In the genomic region with DNA sequence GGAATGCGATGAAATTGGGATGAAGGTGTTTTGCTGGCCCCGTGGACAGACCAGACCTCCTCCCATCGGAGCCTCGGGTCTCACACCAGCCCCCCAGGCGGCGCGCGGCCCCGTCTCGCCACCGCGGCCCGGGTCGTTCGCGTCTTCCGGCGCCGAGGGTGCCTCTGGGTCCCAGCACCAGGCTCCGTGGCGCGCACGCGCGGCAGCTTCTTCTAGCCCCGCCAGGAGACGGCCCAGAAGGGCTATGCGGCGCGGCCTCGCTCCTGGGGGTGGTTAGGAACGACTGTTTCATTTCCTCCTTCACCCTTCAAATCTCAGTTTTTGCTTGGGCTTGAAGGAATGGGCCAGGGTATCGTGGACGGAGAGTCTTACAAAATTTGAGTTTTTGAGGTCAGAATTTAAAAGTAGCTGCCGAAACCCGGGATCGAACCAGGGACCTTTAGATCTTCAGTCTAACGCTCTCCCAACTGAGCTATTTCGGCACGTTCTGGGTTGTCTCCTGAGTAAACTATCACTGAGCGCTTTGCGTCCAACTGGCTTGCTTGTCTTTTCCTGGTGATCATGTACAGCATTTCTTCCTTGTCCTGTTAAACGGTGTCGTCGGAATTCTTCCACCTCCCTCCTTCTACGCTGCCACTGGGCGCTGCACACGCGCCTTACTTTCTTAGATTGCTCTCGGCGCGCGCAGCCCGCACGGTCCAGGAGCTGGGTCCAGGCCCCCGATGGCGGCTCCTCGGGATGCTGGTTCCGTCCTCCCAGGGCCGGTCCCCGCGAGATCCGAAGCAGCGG, we compare ENCODE assay signal across 8 cellular contexts. TPM values are rescaled to one million over a fixed set of nuclear protein-coding genes. Genes with fewer than 3 reads are reported as not detected.
A peak's percentile ranks its signal among the peaks of the same experiment; 100 is the strongest.
DNase-seq lines count a peak whose midpoint lies in the region; ATAC-seq and TF ChIP-seq lines count a peak whose summit lies in the region.

No MANE protein-coding gene starts in this region.

- TSS peak; percentile 93 for BruUV-seq in PC-9 (replicated peaks; lab: Mats Ljungman, UMichigan)

- TF ChIP-seq CTCF in PC-9 (conservative IDR thresholded peaks at IDR 0.05) (0 out of 2 replicates have a peak, but pooled peaks have one; percentile 23), esophagus muscularis mucosa (IDR thresholded peaks at IDR 0.05) (peak in 1 of 3 experiments; percentile 1)

- peak; percentile 93 for DNase-seq in DMS153 treated with DMSO at 0.1 percent for 48 hours (lab: John Stamatoyannopoulos, UW; ENCODE audit: unreplicated experiment)
- DNase-seq in PC-9: peak; percentile 88 to 90
- peak; percentile 95 to 97 for DNase-seq in activated T-cell treated with anti-CD3 and anti-CD28 coated beads, Interleukin-2, amount 50 U/mL, for 48 hours
- DNase-seq in esophagus muscularis mucosa (ENCODE audit: extremely low spot score): peak; percentile 99
- DNase-seq in stimulated activated CD8-positive, alpha-beta memory T cell treated with anti-CD3 and anti-CD28 coated beads, Interleukin-7, amount 100 ng/mL, for 24 hours (ENCODE audit: low read depth): peak; percentile 79

- peak; percentile 86 for ATAC-seq in GM21576 (IDR thresholded peaks at IDR 0.05; ENCODE audit: unreplicated experiment)

- POLR2A ChIA-PET in PC-9 (lab: Charles Lee; ENCODE audit: unreplicated experiment): interaction anchor here (0.6 kb wide), 1 partner anchor 72 kb away, joined by 3 read pairs; no protein-coding TSS in a partner anchor

- H2AFZ ChIP-seq in PC-9: peak overlapping the region; percentile 98

- H3K4me2 ChIP-seq in PC-9: peak overlapping the region; percentile 99

- H3K4me3 ChIP-seq in PC-9 (peak overlapping the region; percentile 92), esophagus muscularis mucosa (peak overlapping the region; percentile 71 to 79 (median 78)), muscle layer of duodenum (ENCODE audit: low read depth in 1 of 2, low read length in 2 of 2) (peak overlapping the region; percentile 86 to 89)

- no peaks in the 10 kb centered on the region for H3K79me2 ChIP-seq in PC-9 (ENCODE audit: low read depth)

- H3K4me1 ChIP-seq in PC-9 (replicated peaks; ENCODE audit: insufficient read depth) (peaks cover 22% of the 10 kb centered on the region), esophagus muscularis mucosa (peaks cover 15 to 20% (median 17%) of the 10 kb centered on the region in 4 donors), muscle layer of duodenum (ENCODE audit: control insufficient read depth in 1 of 2, insufficient read depth in 2 of 2, low read length in 2 of 2) (peaks cover 6 to 11% of the 10 kb centered on the region in 2 donors)

- WGBS in esophagus muscularis mucosa: under 1% methylated on average over 27 of the region's 64 CpGs

- no peak for TF ChIP-seq RAD21 in Ishikawa (IDR thresholded peaks at IDR 0.05; ENCODE audit: low read depth)

- H3K9me3 ChIP-seq in PC-9 (ENCODE audit: insufficient read depth, low read depth) (no peaks in the 10 kb centered on the region), esophagus muscularis mucosa (no peaks in the 10 kb centered on the region), muscle layer of duodenum (ENCODE audit: control insufficient read depth in 1 of 2, low read length in 2 of 2) (no peaks in the 10 kb centered on the region)

- TF ChIP-seq EP300 in Ishikawa (IDR thresholded peaks at IDR 0.05; ENCODE audit: borderline replicate concordance) (no peak), esophagus muscularis mucosa (IDR thresholded peaks at IDR 0.05) (no peak)

- H3K36me3 ChIP-seq in PC-9 (ENCODE audit: low read depth): no peaks in the 10 kb centered on the region
- no peaks in the 10 kb centered on the region for H3K36me3 ChIP-seq in esophagus muscularis mucosa
- no peaks in the 10 kb centered on the region for H3K36me3 ChIP-seq in muscle layer of duodenum (ENCODE audit: control insufficient read depth in 1 of 2, insufficient read depth in 2 of 2, low read length in 2 of 2)

- TF ChIP-seq POLR2A in esophagus muscularis mucosa (IDR thresholded peaks at IDR 0.05; ENCODE audit: low read depth): no peak

- H3K27me3 ChIP-seq in PC-9 (ENCODE audit: insufficient read depth, low read depth): no peaks in the 10 kb centered on the region
- no peaks in the 10 kb centered on the region for H3K27me3 ChIP-seq in esophagus muscularis mucosa
- H3K27me3 ChIP-seq in muscle layer of duodenum (ENCODE audit: low read depth, low read length): no peaks in the 10 kb centered on the region

- peak overlapping the region; percentile 70 for H3K27ac ChIP-seq in PC-9
- H3K27ac ChIP-seq in esophagus muscularis mucosa (replicated peaks in 1 of 4): peak overlapping the region; percentile 91 to 98 (median 96)
- peak overlapping the region; percentile 93 for H3K27ac ChIP-seq in muscle layer of duodenum (ENCODE audit: low read length)

- peaks cover 32% of the 10 kb centered on the region for H3F3A ChIP-seq in PC-9 (ENCODE audit: insufficient read depth, low read depth)

- CTCF ChIA-PET in PC-9 (lab: Charles Lee): interaction anchor here (0.5 to 1.2 kb wide), 3 partner anchors 53 to 114 kb away, joined by 3 to 5 read pairs (median 4); no protein-coding TSS in a partner anchor

- intact Hi-C loops in PC-9 (cut with micrococcal nuclease; ENCODE audit: unreplicated experiment) (loop anchor here (1.0 to 5.0 kb wide), 3 partner anchors 47 to 112 kb away; a partner anchor contains a TSS), esophagus muscularis mucosa (cut with DNase I) (loop anchor here (5.0 kb wide), 1 partner anchor 53 kb away; a partner anchor contains a TSS)

- no peaks in the 10 kb centered on the region for H3K9me2 ChIP-seq in PC-9 (ENCODE audit: insufficient read depth)

- H4K20me1 ChIP-seq in PC-9 (ENCODE audit: insufficient read depth): no peaks in the 10 kb centered on the region

TF ChIP-seq in Ishikawa, 13 proteins besides CTCF, POLR2A, EP300 and RAD21:
- peak; percentile 88; the same call in 1 of the 2 replicates for TF ChIP-seq ZBTB7A (IDR thresholded peaks at IDR 0.05; ENCODE audit: low read depth)
- TF ChIP-seq FOXM1 (IDR thresholded peaks at IDR 0.05; ENCODE audit: borderline replicate concordance, low read depth): no peak
- TF ChIP-seq NFIC (IDR thresholded peaks at IDR 0.05): 0 out of 2 replicates have a peak, but pooled peaks have one; percentile 5
- TF ChIP-seq, protein P1, sequence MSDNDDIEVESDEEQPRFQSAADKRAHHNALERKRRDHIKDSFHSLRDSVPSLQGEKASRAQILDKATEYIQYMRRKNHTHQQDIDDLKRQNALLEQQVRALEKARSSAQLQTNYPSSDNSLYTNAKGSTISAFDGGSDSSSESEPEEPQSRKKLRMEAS (IDR thresholded peaks at IDR 0.05): peak; percentile 32; the same call in 1 of the 2 replicates
- peak; percentile 58; the same call in 1 of the 2 replicates for TF ChIP-seq CEBPB (IDR thresholded peaks at IDR 0.05)
- TF ChIP-seq, protein P2, sequence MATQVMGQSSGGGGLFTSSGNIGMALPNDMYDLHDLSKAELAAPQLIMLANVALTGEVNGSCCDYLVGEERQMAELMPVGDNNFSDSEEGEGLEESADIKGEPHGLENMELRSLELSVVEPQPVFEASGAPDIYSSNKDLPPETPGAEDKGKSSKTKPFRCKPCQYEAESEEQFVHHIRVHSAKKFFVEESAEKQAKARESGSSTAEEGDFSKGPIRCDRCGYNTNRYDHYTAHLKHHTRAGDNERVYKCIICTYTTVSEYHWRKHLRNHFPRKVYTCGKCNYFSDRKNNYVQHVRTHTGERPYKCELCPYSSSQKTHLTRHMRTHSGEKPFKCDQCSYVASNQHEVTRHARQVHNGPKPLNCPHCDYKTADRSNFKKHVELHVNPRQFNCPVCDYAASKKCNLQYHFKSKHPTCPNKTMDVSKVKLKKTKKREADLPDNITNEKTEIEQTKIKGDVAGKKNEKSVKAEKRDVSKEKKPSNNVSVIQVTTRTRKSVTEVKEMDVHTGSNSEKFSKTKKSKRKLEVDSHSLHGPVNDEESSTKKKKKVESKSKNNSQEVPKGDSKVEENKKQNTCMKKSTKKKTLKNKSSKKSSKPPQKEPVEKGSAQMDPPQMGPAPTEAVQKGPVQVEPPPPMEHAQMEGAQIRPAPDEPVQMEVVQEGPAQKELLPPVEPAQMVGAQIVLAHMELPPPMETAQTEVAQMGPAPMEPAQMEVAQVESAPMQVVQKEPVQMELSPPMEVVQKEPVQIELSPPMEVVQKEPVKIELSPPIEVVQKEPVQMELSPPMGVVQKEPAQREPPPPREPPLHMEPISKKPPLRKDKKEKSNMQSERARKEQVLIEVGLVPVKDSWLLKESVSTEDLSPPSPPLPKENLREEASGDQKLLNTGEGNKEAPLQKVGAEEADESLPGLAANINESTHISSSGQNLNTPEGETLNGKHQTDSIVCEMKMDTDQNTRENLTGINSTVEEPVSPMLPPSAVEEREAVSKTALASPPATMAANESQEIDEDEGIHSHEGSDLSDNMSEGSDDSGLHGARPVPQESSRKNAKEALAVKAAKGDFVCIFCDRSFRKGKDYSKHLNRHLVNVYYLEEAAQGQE (IDR thresholded peaks at IDR 0.05; ENCODE audit: low read depth): no peak
- peak; percentile 93 for TF ChIP-seq TEAD4 (IDR thresholded peaks at IDR 0.05)
- TF ChIP-seq, protein P3, sequence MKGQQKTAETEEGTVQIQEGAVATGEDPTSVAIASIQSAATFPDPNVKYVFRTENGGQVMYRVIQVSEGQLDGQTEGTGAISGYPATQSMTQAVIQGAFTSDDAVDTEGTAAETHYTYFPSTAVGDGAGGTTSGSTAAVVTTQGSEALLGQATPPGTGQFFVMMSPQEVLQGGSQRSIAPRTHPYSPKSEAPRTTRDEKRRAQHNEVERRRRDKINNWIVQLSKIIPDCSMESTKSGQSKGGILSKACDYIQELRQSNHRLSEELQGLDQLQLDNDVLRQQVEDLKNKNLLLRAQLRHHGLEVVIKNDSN (IDR thresholded peaks at IDR 0.05): no peak
- TF ChIP-seq TCF12 (IDR thresholded peaks at IDR 0.05; ENCODE audit: low read depth): 0 out of 2 replicates have a peak, but pooled peaks have one; percentile 17
- no peak for TF ChIP-seq EGR1 (IDR thresholded peaks at IDR 0.05)
- TF ChIP-seq CREB1 (IDR thresholded peaks at IDR 0.05; ENCODE audit: low read depth): no peak

RNA-seq across cellular contexts. Expression of a gene that starts 46.5 kb away (rescaled TPM):
- total RNA-seq in PC-9 (2021) (6.2 and 7.0 TPM in 2 replicates), esophagus muscularis mucosa (1 to 10 TPM; 3.7 to 7.5 (median 6.2) TPM)

RNA-seq across cellular contexts. Expression of a gene that starts 52.2 kb away (rescaled TPM):
- total RNA-seq in PC-9 (2021) (2.6 and 4.0 TPM in 2 replicates), esophagus muscularis mucosa (1 to 10 TPM; 2.7 to 4.7 (median 4.4) TPM)

Comparison
In these comparisons a context has a peak if more than half of its experiments do, and no peak if none do; other contexts are left out.
1. Peak in every context shown above with its lines: DNase-seq, ATAC-seq, H3K4me3 ChIP-seq and H3K27ac ChIP-seq.